In genomic region chr9:131473198-131473885, GRCh38 we compare ENCODE assay signal across 25 cellular contexts. TPM values are rescaled to one million over a fixed set of nuclear protein-coding genes. Genes with fewer than 3 reads are reported as not detected.
DNase-seq lines count a peak whose midpoint lies in the region; ATAC-seq, FAIRE-seq and TF ChIP-seq lines count a peak whose summit lies in the region.
"Had no signal": no experiment of that assay in that cellular context is flagged by ENCODE, and none has a peak within 500 bp of the region (broad histone marks: within the 10 kb centered on the region; RNA-seq: fewer than 3 reads in every experiment).

No MANE protein-coding gene starts in this region.

- H3K9me3 Mint-ChIP-seq in activated naive CD4-positive, alpha-beta T cell treated with anti-CD3 and anti-CD28 coated beads, Interleukin-2, amount 50 U/mL, for 72 hours = no peaks in the 10 kb centered on the region
- H3K9me3 Mint-ChIP-seq in activated T-helper 17 cell treated with anti-CD3 and anti-CD28 coated beads, Interleukin-2, amount 50 U/mL, for 72 hours = no peaks in the 10 kb centered on the region
- H3K9me3 Mint-ChIP-seq in stimulated activated memory B cell treated with anti-CD40 and anti-IgM and Interleukin-4, amounts not matched to agents 10 μg/mL and 1 μg/mL and 100 μg/mL, for 72 hours = no peaks in the 10 kb centered on the region

- TF ChIP-seq POLR2A in H54 (IDR thresholded peaks at IDR 0.05; ENCODE audit: low read depth, low read length) = no peak

- H3K27ac ChIP-seq in caudate nucleus (ENCODE audit: low read depth, low read length) = no peak overlapping the region
- H3K27ac ChIP-seq: esophagus muscularis mucosa, gastroesophageal sphincter, SK-N-MC, thoracic aorta had no signal

- no peak overlapping the region for H3K4me3 Mint-ChIP-seq in activated T-helper 17 cell treated with anti-CD3 and anti-CD28 coated beads, Interleukin-2, amount 50 U/mL, for 72 hours
- H3K4me3 Mint-ChIP-seq in stimulated activated memory B cell treated with anti-CD40 and anti-IgM and Interleukin-4, amounts not matched to agents 10 μg/mL and 1 μg/mL and 100 μg/mL, for 72 hours = no peak overlapping the region

- no peak for FAIRE-seq in H54 (lab: Jason Lieb, UNC)
- FAIRE-seq: GM19239, RCC 7860 had no signal

- ATAC-seq in activated naive CD4-positive, alpha-beta T cell treated with anti-CD3 and anti-CD28 coated beads, Interleukin-2, amount 50 U/mL, for 72 hours = no peak
- no peak for ATAC-seq in activated T-helper 17 cell treated with anti-CD3 and anti-CD28 coated beads, Interleukin-2, amount 50 U/mL, for 72 hours (replicated peaks)
- no peak for ATAC-seq in stimulated activated memory B cell treated with anti-CD40 and anti-IgM and Interleukin-4, amounts not matched to agents 10 μg/mL and 1 μg/mL and 100 μg/mL, for 72 hours
- no peak for ATAC-seq in GM18520 (IDR thresholded peaks at IDR 0.05; ENCODE audit: unreplicated experiment)
- ATAC-seq: activated CD4-positive, CD25-positive, alpha-beta regulatory T cell treated with anti-CD3 and anti-CD28 coated beads, Interleukin-2, amount 50 U/mL, for 24 hours; gastroesophageal sphincter; left cardiac atrium; mucosa of descending colon had no signal

- peaks cover 21 to 32% of the 10 kb centered on the region in 2 donors for H3K36me3 Mint-ChIP-seq in activated naive CD4-positive, alpha-beta T cell treated with anti-CD3 and anti-CD28 coated beads, Interleukin-2, amount 50 U/mL, for 72 hours
- H3K36me3 Mint-ChIP-seq in activated T-helper 17 cell treated with anti-CD3 and anti-CD28 coated beads, Interleukin-2, amount 50 U/mL, for 72 hours (ENCODE audit: low read depth) = peaks cover 95% of the 10 kb centered on the region
- peaks cover 79% of the 10 kb centered on the region for H3K36me3 Mint-ChIP-seq in stimulated activated memory B cell treated with anti-CD40 and anti-IgM and Interleukin-4, amounts not matched to agents 10 μg/mL and 1 μg/mL and 100 μg/mL, for 72 hours

- peak overlapping the region; percentile 67 to 68 for H3K27ac Mint-ChIP-seq in activated naive CD4-positive, alpha-beta T cell treated with anti-CD3 and anti-CD28 coated beads, Interleukin-2, amount 50 U/mL, for 72 hours
- peak overlapping the region; percentile 53 for H3K27ac Mint-ChIP-seq in activated T-helper 17 cell treated with anti-CD3 and anti-CD28 coated beads, Interleukin-2, amount 50 U/mL, for 72 hours
- H3K27ac Mint-ChIP-seq in stimulated activated memory B cell treated with anti-CD40 and anti-IgM and Interleukin-4, amounts not matched to agents 10 μg/mL and 1 μg/mL and 100 μg/mL, for 72 hours = peak overlapping the region; percentile 32

- no peaks in the 10 kb centered on the region for H3K27me3 Mint-ChIP-seq in activated T-helper 17 cell treated with anti-CD3 and anti-CD28 coated beads, Interleukin-2, amount 50 U/mL, for 72 hours
- no peaks in the 10 kb centered on the region for H3K27me3 Mint-ChIP-seq in stimulated activated memory B cell treated with anti-CD40 and anti-IgM and Interleukin-4, amounts not matched to agents 10 μg/mL and 1 μg/mL and 100 μg/mL, for 72 hours

- peak in 1 of 2 donors; percentile 37 for DNase-seq in activated naive CD4-positive, alpha-beta T cell treated with anti-CD3 and anti-CD28 coated beads, Interleukin-2, amount 50 U/mL, for 72 hours (ENCODE audit: low spot score in 2 of 2)
- DNase-seq in activated naive CD4-positive, alpha-beta T cell (lab: John Stamatoyannopoulos, UW) = no peak
- DNase-seq in mesenteric fat pad (ENCODE audit: low spot score) (peak; percentile 72), caudate nucleus (lab: John Stamatoyannopoulos, UW) (no peak), H54 (ENCODE audit: insufficient read length, low spot score) (no peak)
- DNase-seq: activated gamma-delta T cell; DMS153; effector CD8-positive, alpha-beta T cell; left cardiac atrium; MG63; NCI-H1436; NCI-H524; stimulated activated naive CD4-positive, alpha-beta T cell; T1000 had no signal

- H3K4me1 Mint-ChIP-seq in activated T-helper 17 cell treated with anti-CD3 and anti-CD28 coated beads, Interleukin-2, amount 50 U/mL, for 72 hours = no peaks in the 10 kb centered on the region
- peaks cover 4% of the 10 kb centered on the region for H3K4me1 Mint-ChIP-seq in stimulated activated memory B cell treated with anti-CD40 and anti-IgM and Interleukin-4, amounts not matched to agents 10 μg/mL and 1 μg/mL and 100 μg/mL, for 72 hours

RNA-seq across cellular contexts. Expression of gene POMT1, which starts 29.4 kb away (rescaled TPM):
- total RNA-seq in activated naive CD4-positive, alpha-beta T cell treated with anti-CD3 and anti-CD28 coated beads, Interleukin-2, amount 50 U/mL, for 72 hours = 10 to 100 TPM; 49.6 to 73.4 TPM
- 10 to 100 TPM; 51.3 to 73.7 TPM for total RNA-seq in activated T-helper 17 cell treated with anti-CD3 and anti-CD28 coated beads, Interleukin-2, amount 50 U/mL, for 72 hours
- 17.3 TPM for total RNA-seq in mesenteric fat pad

RNA-seq across cellular contexts. Expression of gene UCK1, which starts 57.7 kb away (rescaled TPM):
- total RNA-seq in activated naive CD4-positive, alpha-beta T cell treated with anti-CD3 and anti-CD28 coated beads, Interleukin-2, amount 50 U/mL, for 72 hours = 10 to 100 TPM; 21.4 to 33.7 TPM
- 10 to 100 TPM; 22.1 to 23.7 TPM for total RNA-seq in activated T-helper 17 cell treated with anti-CD3 and anti-CD28 coated beads, Interleukin-2, amount 50 U/mL, for 72 hours
- total RNA-seq in mesenteric fat pad = 24.6 TPM
